ENCODE assay signal across 23 cellular contexts in genomic region chr1:234475166-234475793, GRCh38. TPM values are rescaled to one million over a fixed set of nuclear protein-coding genes. Genes with fewer than 3 reads are reported as not detected.
A peak's percentile ranks its signal among the peaks of the same experiment; 100 is the strongest.
DNase-seq lines count a peak whose midpoint lies in the region; ATAC-seq, FAIRE-seq and TF ChIP-seq lines count a peak whose summit lies in the region.
"Had no signal": no experiment of that assay in that cellular context is flagged by ENCODE, and none has a peak within 500 bp of the region (broad histone marks: within the 10 kb centered on the region; RNA-seq: fewer than 3 reads in every experiment).

No MANE protein-coding gene starts in this region.

- peak overlapping the region; percentile 43; the same call in 1 of the 2 replicates for H2BK12ac ChIP-seq in H1 (ENCODE audit: low read depth, low read length)

- no peak overlapping the region for H3K56ac ChIP-seq in H1 (replicated peaks; ENCODE audit: insufficient read length, low read depth, low read length)

- peaks cover 6% of the 10 kb centered on the region for H3K23me2 ChIP-seq in H1 (ENCODE audit: low read depth, low read length)

- no peaks in the 10 kb centered on the region for H3K9me3 Mint-ChIP-seq in natural killer cell treated with Interleukin-12 subunit alpha and Interleukin-12 subunit beta and Interleukin-15 and Interleukin-18, amount 100 ng/mL, for 72 hours
- H3K9me3 Mint-ChIP-seq in natural killer cell: no peaks in the 10 kb centered on the region
- H3K9me3 Mint-ChIP-seq: activated T-helper 2 cell treated with anti-CD3 and anti-CD28 coated beads, Interferon-gamma antibody, Interleukin-2, Interleukin-4, amounts not matched to agents 10 μg/mL and 5 μg/mL and 100 μg/mL, durations not matched to agents 14 hours and 24 hours and 36 hours; CD4-positive, CD25-positive, alpha-beta regulatory T cell; mesothelial cell of epicardium had no signal

- peaks cover 30 to 42% of the 10 kb centered on the region in 2 donors for H3K4me1 Mint-ChIP-seq in natural killer cell treated with Interleukin-12 subunit alpha and Interleukin-12 subunit beta and Interleukin-15 and Interleukin-18, amount 100 ng/mL, for 72 hours (ENCODE audit: low read depth in 2 of 2)
- H3K4me1 Mint-ChIP-seq in natural killer cell: peaks cover 21 to 30% of the 10 kb centered on the region in 2 donors

- no peak overlapping the region for H3K14ac ChIP-seq in H1 (ENCODE audit: insufficient read length)

- TF ChIP-seq RAD21 in H1 (IDR thresholded peaks at IDR 0.05 in 1 of 2, conservative IDR thresholded peaks at IDR 0.05 in 1 of 2; ENCODE audit: low read depth in 2 of 2, low read length in 2 of 2): no peak

- no peak overlapping the region for H2BK20ac ChIP-seq in H1 (ENCODE audit: low read length)

- no peak for ATAC-seq in natural killer cell treated with Interleukin-12 subunit alpha and Interleukin-12 subunit beta and Interleukin-15 and Interleukin-18, amount 100 ng/mL, for 72 hours
- no peak for ATAC-seq in natural killer cell
- ATAC-seq in GM21529 (IDR thresholded peaks at IDR 0.05; ENCODE audit: unreplicated experiment): no peak
- ATAC-seq: esophagus mucosa, gastrocnemius medialis had no signal

- no peak overlapping the region for H3K27ac Mint-ChIP-seq in natural killer cell treated with Interleukin-12 subunit alpha and Interleukin-12 subunit beta and Interleukin-15 and Interleukin-18, amount 100 ng/mL, for 72 hours
- no peak overlapping the region for H3K27ac Mint-ChIP-seq in natural killer cell
- H3K27ac Mint-ChIP-seq: CD4-positive, CD25-positive, alpha-beta regulatory T cell; mesothelial cell of epicardium had no signal

- H3K9ac ChIP-seq in H1 (replicated peaks in 1 of 4; ENCODE audit: extremely low read depth in 1 of 4, low read depth in 3 of 4, low read length in 3 of 4): peak overlapping the region in 1 of 4 experiments; percentile 24; a peak in 3 of 7 replicates

- H2BK15ac ChIP-seq in H1 (ENCODE audit: low read length): no peak overlapping the region

- no peak overlapping the region for H2AFZ ChIP-seq in H1 (ENCODE audit: low read length)
- H2AFZ ChIP-seq: PC-9 had no signal

- H3K36me3 Mint-ChIP-seq in natural killer cell treated with Interleukin-12 subunit alpha and Interleukin-12 subunit beta and Interleukin-15 and Interleukin-18, amount 100 ng/mL, for 72 hours: peaks cover 4% of the 10 kb centered on the region
- H3K36me3 Mint-ChIP-seq in natural killer cell: no peaks in the 10 kb centered on the region

- TF ChIP-seq EP300 in H1 (IDR thresholded peaks at IDR 0.05; ENCODE audit: borderline replicate concordance in 1 of 2, low read depth in 2 of 2, low read length in 2 of 2): no peak

- no peak overlapping the region for H3K18ac ChIP-seq in H1 (ENCODE audit: extremely low read depth, low read length)

- H4K5ac ChIP-seq in H1 (ENCODE audit: insufficient read length, low read depth, low read length): no peak overlapping the region

- no peak for FAIRE-seq in H1 (lab: Jason Lieb, UNC)
- FAIRE-seq: small intestine, urothelium cell line had no signal

- TF ChIP-seq CTCF in natural killer cell (IDR thresholded peaks at IDR 0.05): no peak
- TF ChIP-seq CTCF in H1 (IDR thresholded peaks at IDR 0.05; ENCODE audit: control extremely low read depth in 1 of 3, insufficient read depth in 1 of 3, low read depth in 1 of 3, low read length in 3 of 3): no peak

- WGBS in H1 (ENCODE audit: extremely low coverage in 1 of 2, insufficient coverage in 1 of 2, insufficient read length in 1 of 2, insufficient replicate concordance in 2 of 2, low coverage in 1 of 2, low lambda C conversion rate in 2 of 2, missing lambda C conversion rate in 1 of 2), 2 experiments: 67% methylated on average over 12 of the region's 12 CpGs; no CpG with 5 or more reads in 1 of the 2 experiments

- H2BK5ac ChIP-seq in H1 (ENCODE audit: low read depth, low read length): peak overlapping the region; percentile 22; the same call in 1 of the 2 replicates

- no peaks in the 10 kb centered on the region for H3K36me3 ChIP-seq in H1 (ENCODE audit: control insufficient read depth in 2 of 4, insufficient read depth in 4 of 4, low read length in 3 of 4)
- H3K36me3 ChIP-seq in effector memory CD4-positive, alpha-beta T cell (ENCODE audit: control insufficient read depth, insufficient read depth, low read length): no peaks in the 10 kb centered on the region
- H3K36me3 ChIP-seq: gastrocnemius medialis had no signal

- peak overlapping the region; percentile 20 to 31; a peak in 1 of 4 replicates for H3K4me2 ChIP-seq in H1 (ENCODE audit: insufficient read depth in 1 of 2, low read depth in 2 of 2, low read length in 2 of 2)

- peaks cover 2% of the 10 kb centered on the region; the same call in 1 of the 2 replicates for H3K79me1 ChIP-seq in H1 (ENCODE audit: low read depth, low read length)

- no peak for DNase-seq in natural killer cell treated with Interleukin-12 subunit alpha and Interleukin-12 subunit beta and Interleukin-15 and Interleukin-18, amount 100 ng/mL, for 72 hours (ENCODE audit: low spot score)
- DNase-seq in natural killer cell: no peak
- peak; percentile 23 for DNase-seq in NCI-H69 (lab: John Stamatoyannopoulos, UW)
- DNase-seq in H1 (ENCODE audit: low read depth in 1 of 2, low spot score in 2 of 2): peak in 1 of 2 experiments; percentile 54
- no peak for DNase-seq in effector memory CD4-positive, alpha-beta T cell
- DNase-seq in NCI-H226: no peak
- no peak for DNase-seq in NCI-H1436 treated with DMSO at 0.1 percent for 48 hours (lab: John Stamatoyannopoulos, UW)
- DNase-seq: ACHN; amygdala; CD4-positive, CD25-positive, alpha-beta regulatory T cell; dorsolateral prefrontal cortex; gastrocnemius medialis; NCI-H1436; NCI-H2171 treated with DMSO at 0.1 percent for 48 hours; NCI-H774; PC-9; small intestine; stimulated activated CD4-positive, alpha-beta T cell treated with anti-CD3 and anti-CD28 coated beads, Interleukin-4, amount 100 ng/mL, for 24 hours had no signal

- intact Hi-C loops in natural killer cell (cut with micrococcal nuclease): no loop called here

- 0 out of 2 replicates have a peak overlapping the region, but pooled peaks have one; percentile 85 for H2AK5ac ChIP-seq in H1 (ENCODE audit: low read depth, low read length)

- POLR2A ChIA-PET in H1 (lab: Charles Lee; ENCODE audit: partially characterized antibody): interaction anchor here (0.7 kb wide), 1 partner anchor 125 kb away, joined by 3 read pairs; no protein-coding TSS in a partner anchor

- no peak overlapping the region for H3K27ac ChIP-seq in H1 (ENCODE audit: low read depth, low read length)
- no peak overlapping the region for H3K27ac ChIP-seq in effector memory CD4-positive, alpha-beta T cell (ENCODE audit: insufficient read depth, low read length, poor library complexity, severe bottlenecking)
- H3K27ac ChIP-seq: gastrocnemius medialis, PC-9 had no signal

- H4K91ac ChIP-seq in H1 (replicated peaks; ENCODE audit: insufficient read length, low read length): no peak overlapping the region

- no peaks in the 10 kb centered on the region for H3K27me3 Mint-ChIP-seq in natural killer cell treated with Interleukin-12 subunit alpha and Interleukin-12 subunit beta and Interleukin-15 and Interleukin-18, amount 100 ng/mL, for 72 hours
- H3K27me3 Mint-ChIP-seq in natural killer cell (ENCODE audit: low read depth in 2 of 2): no peaks in the 10 kb centered on the region
- H3K27me3 Mint-ChIP-seq: CD4-positive, CD25-positive, alpha-beta regulatory T cell had no signal

- no peaks in the 10 kb centered on the region for H4K20me1 ChIP-seq in H1 (replicated peaks in 1 of 2; ENCODE audit: control insufficient read depth in 1 of 2, insufficient read depth in 2 of 2, low read length in 2 of 2)

- peak overlapping the region; percentile 86 for H3K4me3 Mint-ChIP-seq in natural killer cell treated with Interleukin-12 subunit alpha and Interleukin-12 subunit beta and Interleukin-15 and Interleukin-18, amount 100 ng/mL, for 72 hours
- no peak overlapping the region for H3K4me3 Mint-ChIP-seq in natural killer cell

- no peak overlapping the region; a peak in 1 of 8 replicates for H3K4me3 ChIP-seq in H1 (ENCODE audit: extremely low read depth in 1 of 4, insufficient read depth in 2 of 4, low read depth in 3 of 4, low read length in 4 of 4)
- H3K4me3 ChIP-seq in effector memory CD4-positive, alpha-beta T cell (ENCODE audit: insufficient read depth, low read depth, low read length, poor library complexity, severe bottlenecking): no peak overlapping the region
- H3K4me3 ChIP-seq: gastrocnemius medialis, PC-9 had no signal

- peaks cover 3 to 17% (median 11%) of the 10 kb centered on the region in 4 experiments for H3K4me1 ChIP-seq in H1 (replicated peaks in 1 of 4; ENCODE audit: control insufficient read depth in 3 of 4, insufficient read depth in 4 of 4, low read length in 3 of 4)
- peaks cover 7% of the 10 kb centered on the region for H3K4me1 ChIP-seq in effector memory CD4-positive, alpha-beta T cell (ENCODE audit: control insufficient read depth, insufficient read depth, low read length, poor library complexity, severe bottlenecking)

- H3K79me2 ChIP-seq in H1 (ENCODE audit: control insufficient read depth in 1 of 2, insufficient read depth in 2 of 2, low read length in 2 of 2): peaks cover 0 to 41% of the 10 kb centered on the region in 2 experiments; a peak in 2 of 4 replicates

- TF ChIP-seq POLR2A in H1 (IDR thresholded peaks at IDR 0.05; ENCODE audit: control extremely low read depth in 1 of 2, low read depth in 2 of 2, low read length in 2 of 2): no peak

- H3K4ac ChIP-seq in H1 (replicated peaks; ENCODE audit: insufficient read length, low read depth, low read length): no peak overlapping the region

- no peak overlapping the region for H2BK120ac ChIP-seq in H1 (replicated peaks; ENCODE audit: low read depth, low read length)

- CTCF ChIA-PET in H1 (lab: Charles Lee; ENCODE audit: partially characterized antibody): interaction anchor here (0.6 to 0.8 kb wide), 2 partner anchors 266 to 618 kb away, joined by 3 to 4 read pairs; no protein-coding TSS in a partner anchor

- no peak overlapping the region for H3K23ac ChIP-seq in H1 (ENCODE audit: insufficient read length)

- H3K27me3 ChIP-seq in H1 (replicated peaks in 1 of 4; ENCODE audit: control insufficient read depth in 3 of 4, extremely low read depth in 1 of 4, insufficient read depth in 3 of 4, low read length in 3 of 4): no peaks in the 10 kb centered on the region
- H3K27me3 ChIP-seq in effector memory CD4-positive, alpha-beta T cell (replicated peaks; ENCODE audit: control insufficient read depth, insufficient read depth, low read length, poor library complexity, severe bottlenecking): no peaks in the 10 kb centered on the region
- H3K27me3 ChIP-seq: dorsolateral prefrontal cortex, gastrocnemius medialis had no signal

- H3K9me3 ChIP-seq in H1 (ENCODE audit: insufficient read depth in 2 of 2, low read depth in 1 of 2, low read length in 1 of 2): no peaks in the 10 kb centered on the region
- no peaks in the 10 kb centered on the region for H3K9me3 ChIP-seq in effector memory CD4-positive, alpha-beta T cell (ENCODE audit: control insufficient read depth, low read length)
- H3K9me3 ChIP-seq: gastrocnemius medialis had no signal

- H4K8ac ChIP-seq in H1 (ENCODE audit: extremely low read depth, insufficient read depth, low read length): no peak overlapping the region; the same call in 1 of the 2 replicates

RNA-seq across cellular contexts. Expression of gene TARBP1, which starts 3.7 kb away (rescaled TPM):
- total RNA-seq in natural killer cell treated with Interleukin-12 subunit alpha and Interleukin-12 subunit beta and Interleukin-15 and Interleukin-18, amount 100 ng/mL, for 72 hours: 10 to 100 TPM; 25.3 to 51.4 TPM
- 10 to 100 TPM; 29.0 to 37.5 (median 32.2) TPM for total RNA-seq in natural killer cell
- 18.6 and 21.9 TPM in 2 replicates for total RNA-seq in H1 (2021; fragmentation: NEBNext Ultra II Directional; extraction: Animal tissue kit (Norgen Biotek cat#: 25700))
- 18.8 and 32.3 TPM in 2 replicates for polyA plus RNA-seq in H1 (2011; rRNA removed)
- 30.1 TPM for polyA plus RNA-seq in H1 (2011; cell fraction: cytosol; rRNA removed)
- polyA plus RNA-seq in H1 (2011; cell fraction: nucleus; rRNA removed): 38.3 TPM
- 23.6 to 27.0 TPM (median 24.8 TPM) in 4 replicates for polyA plus RNA-seq in H1 (2012, experiment 1 of 2)
- 3.3 TPM for polyA plus RNA-seq in H1 (2012, experiment 2 of 2)
- polyA plus RNA-seq in H1 (2013, experiment 1 of 2): 10.5 TPM
- polyA plus RNA-seq in H1 (2013, experiment 2 of 2): 9.7 TPM
- polyA minus RNA-seq in H1 (2011; rRNA and poly(A)+ RNA removed): 17.4 and 23.1 TPM in 2 replicates
- 9.3 TPM for polyA minus RNA-seq in H1 (2011; cell fraction: cytosol; rRNA and poly(A)+ RNA removed)
- polyA minus RNA-seq in H1 (2011; cell fraction: nucleus; rRNA and poly(A)+ RNA removed): 22.0 TPM
